Comparison of ENCODE assay signal across 1 cellular context in genomic region chr10:116486774-116487448, GRCh38.
TF ChIP-seq lines count a peak whose summit lies in the region.

No MANE protein-coding gene starts in this region.

TF ChIP-seq in H1, 55 proteins besides CTCF, POLR2A, EP300 and RAD21:
- no peak for TF ChIP-seq SP4 (IDR thresholded peaks at IDR 0.05; ENCODE audit: low read length)
- peak; percentile 82 for TF ChIP-seq E2F6 (IDR thresholded peaks at IDR 0.05)
- peak; percentile 69; the same call in 1 of the 2 replicates for TF ChIP-seq MAX (IDR thresholded peaks at IDR 0.05)
- TF ChIP-seq BCL11A (IDR thresholded peaks at IDR 0.05; ENCODE audit: low read depth in 2 of 2, low read length in 2 of 2): no peak
- no peak for TF ChIP-seq SP1 (IDR thresholded peaks at IDR 0.05; ENCODE audit: low read depth, low read length)
